Comparison of ENCODE assay signal across 11 cellular contexts in genomic region chr5:111680737-111681413, GRCh38.
A peak's percentile ranks its signal among the peaks of the same experiment; 100 is the strongest.
DNase-seq lines count a peak whose midpoint lies in the region; ATAC-seq and TF ChIP-seq lines count a peak whose summit lies in the region.
"Had no signal": no experiment of that assay in that cellular context is flagged by ENCODE, and none has a peak within 500 bp of the region (broad histone marks: within the 10 kb centered on the region; RNA-seq: fewer than 3 reads in every experiment).

No MANE protein-coding gene starts in this region.

- H3K4me1 ChIP-seq in lung (ENCODE audit: control insufficient read depth in 2 of 2, insufficient read depth in 2 of 2, low read length in 2 of 2) (peaks cover 4 to 8% of the 10 kb centered on the region in 2 donors), H9 (ENCODE audit: insufficient read depth, low read length) (peaks cover 2% of the 10 kb centered on the region; the same call in 1 of the 2 replicates), endodermal cell (ENCODE audit: control insufficient read depth, insufficient read depth, low read length) (no peaks in the 10 kb centered on the region)

- H3K18ac ChIP-seq in H9 (ENCODE audit: insufficient read length, low read depth, low read length): no peak overlapping the region

- H3K27me3 ChIP-seq in brain microvascular endothelial cell (replicated peaks): no peaks in the 10 kb centered on the region
- H3K27me3 ChIP-seq in lung (ENCODE audit: control insufficient read depth, insufficient read depth): no peaks in the 10 kb centered on the region
- H3K27me3 ChIP-seq in H9 (ENCODE audit: insufficient read depth, low read length): no peaks in the 10 kb centered on the region
- no peaks in the 10 kb centered on the region for H3K27me3 ChIP-seq in endodermal cell (ENCODE audit: control insufficient read depth, insufficient read depth, low read length, poor library complexity, severe bottlenecking)
- H3K27me3 ChIP-seq: Peyer's patch had no signal

- H4K20me1 ChIP-seq in H9 (ENCODE audit: control insufficient read depth, insufficient read depth, insufficient read length): no peaks in the 10 kb centered on the region

- H3K4me3 Mint-ChIP-seq in H9 (no peak overlapping the region), endodermal cell (no peak overlapping the region), T-cell (no peak overlapping the region), natural killer cell (no peak overlapping the region)
- H3K4me3 Mint-ChIP-seq: neural crest cell had no signal

- no peak overlapping the region for H3K56ac ChIP-seq in H9 (ENCODE audit: insufficient read length, low read depth, low read length)

- H3K4me3 ChIP-seq in brain microvascular endothelial cell (ENCODE audit: low read depth, low read length) (no peak overlapping the region), lung (no peak overlapping the region), endodermal cell (ENCODE audit: low read length) (no peak overlapping the region)
- H3K4me3 ChIP-seq: Peyer's patch had no signal

- no peak overlapping the region for H3K4ac ChIP-seq in H9 (ENCODE audit: low read depth, low read length)

- H3T11ph ChIP-seq in H9 (ENCODE audit: low read length): no peak overlapping the region

- no peak overlapping the region for H4K5ac ChIP-seq in H9 (ENCODE audit: insufficient read length, low read depth, low read length)

- H3K14ac ChIP-seq in H9 (ENCODE audit: insufficient read depth, low read length): no peak overlapping the region

- H2AK5ac ChIP-seq in H9 (ENCODE audit: insufficient read length, low read length): no peak overlapping the region

- H3K27me3 Mint-ChIP-seq in H9 (ENCODE audit: low read depth) (no peaks in the 10 kb centered on the region), endodermal cell (ENCODE audit: insufficient read depth) (no peaks in the 10 kb centered on the region), T-cell (peaks cover 0 to 5% of the 10 kb centered on the region in 2 donors), natural killer cell (ENCODE audit: low read depth in 2 of 2) (peaks cover 6 to 14% of the 10 kb centered on the region in 2 donors)

- no peak overlapping the region for H2BK15ac ChIP-seq in H9 (ENCODE audit: low read depth, low read length)

- no peak overlapping the region for H3K23ac ChIP-seq in H9 (ENCODE audit: insufficient read length, low read depth, low read length)

- H4K91ac ChIP-seq in H9 (ENCODE audit: insufficient read length, low read depth, low read length): no peak overlapping the region

- H3K9me3 Mint-ChIP-seq in H9 (no peaks in the 10 kb centered on the region; a peak in 1 of 5 replicates), endodermal cell (no peaks in the 10 kb centered on the region), T-cell (no peaks in the 10 kb centered on the region), natural killer cell (no peaks in the 10 kb centered on the region)
- H3K9me3 Mint-ChIP-seq: neural crest cell had no signal

- ATAC-seq in lung (ENCODE audit: insufficient read depth, low FRiP score) (peak; percentile 76), T-cell (replicated peaks in 1 of 4) (no peak), natural killer cell (no peak)

- intact Hi-C loops in natural killer cell (cut with micrococcal nuclease): no loop called here

- H3K27ac ChIP-seq in brain microvascular endothelial cell (peak overlapping the region; percentile 94), lung (ENCODE audit: low read depth in 1 of 2, low read length in 1 of 2) (peak overlapping the region; percentile 65 to 69), H9 (ENCODE audit: insufficient read length, low read depth, low read length) (no peak overlapping the region), endodermal cell (ENCODE audit: low read depth, low read length) (no peak overlapping the region)

- peak; percentile 79 for DNase-seq in A172 (ENCODE audit: low spot score)
- peak; percentile 96 for DNase-seq in M059J (ENCODE audit: low read depth)
- peak; percentile 94 for DNase-seq in brain microvascular endothelial cell
- peak; percentile 69 for DNase-seq in lung (ENCODE audit: low spot score)
- no peak for DNase-seq in H9
- DNase-seq in endodermal cell: no peak
- DNase-seq in T-cell: no peak
- no peak for DNase-seq in natural killer cell
- DNase-seq: DND-41 had no signal

- no peaks in the 10 kb centered on the region for H3K79me2 ChIP-seq in H9 (ENCODE audit: insufficient read depth, low read length)

- TF ChIP-seq CTCF in brain microvascular endothelial cell (IDR thresholded peaks at IDR 0.05; ENCODE audit: low read depth, low read length, missing control alignments): no peak
- no peak for TF ChIP-seq CTCF in lung (IDR thresholded peaks at IDR 0.05; ENCODE audit: control extremely low read depth, extremely low read depth)
- TF ChIP-seq CTCF in H9 (conservative IDR thresholded peaks at IDR 0.05): no peak
- no peak for TF ChIP-seq CTCF in endodermal cell (conservative IDR thresholded peaks at IDR 0.05)
- TF ChIP-seq CTCF in natural killer cell (IDR thresholded peaks at IDR 0.05): no peak

- H2BK120ac ChIP-seq in H9 (ENCODE audit: low read depth, low read length, poor library complexity, severe bottlenecking): no peak overlapping the region

- H3K9me3 ChIP-seq in lung (ENCODE audit: control insufficient read depth in 2 of 2, insufficient read depth in 1 of 2, low read length in 1 of 2): peaks cover 0 to 2% of the 10 kb centered on the region in 2 donors
- H3K9me3 ChIP-seq in H9 (ENCODE audit: control insufficient read depth, low read depth, low read length): no peaks in the 10 kb centered on the region
- H3K9me3 ChIP-seq in endodermal cell (ENCODE audit: control insufficient read depth, low read length): no peaks in the 10 kb centered on the region
- H3K9me3 ChIP-seq: Peyer's patch had no signal

- CTCF ChIA-PET in T-cell (lab: Charles Lee): no interaction called here

- POLR2A ChIA-PET in T-cell (lab: Charles Lee): no interaction called here

- no peaks in the 10 kb centered on the region for H3K79me1 ChIP-seq in H9 (ENCODE audit: insufficient read depth, low read depth, low read length, poor library complexity, severe bottlenecking)

- H3K23me2 ChIP-seq in H9 (ENCODE audit: insufficient read length, low read depth, low read length, poor library complexity, severe bottlenecking): no peaks in the 10 kb centered on the region

- in situ Hi-C loops in brain microvascular endothelial cell (cut with HindIII; ENCODE audit: low pct_ligation_motif_present, low sequenced_read_pairs): no loop called here

- H2BK20ac ChIP-seq in H9 (ENCODE audit: low read depth, low read length, poor library complexity, severe bottlenecking): no peak overlapping the region

- WGBS in lung, 2 donors: 27 to 58% methylated on average over 6 of the region's 6 CpGs
- WGBS in H9 (ENCODE audit: extremely low coverage, insufficient read length, low lambda C conversion rate): no CpG with 5 or more reads among the region's 6 CpGs
- 93 to 97% methylated on average over 5 to 6 of the region's 6 CpGs for WGBS in endodermal cell (ENCODE audit: insufficient coverage in 1 of 2, insufficient read length in 1 of 2), 2 experiments

- H3K36me3 ChIP-seq in brain microvascular endothelial cell (replicated peaks): no peaks in the 10 kb centered on the region
- no peaks in the 10 kb centered on the region for H3K36me3 ChIP-seq in lung (ENCODE audit: control insufficient read depth in 2 of 2, insufficient read depth in 2 of 2, low read length in 2 of 2)
- no peaks in the 10 kb centered on the region for H3K36me3 ChIP-seq in endodermal cell (ENCODE audit: control insufficient read depth, insufficient read depth, low read length)
- H3K36me3 ChIP-seq: Peyer's patch had no signal

- no peak overlapping the region for H2AFZ ChIP-seq in H9 (ENCODE audit: low read length)

- H4K8ac ChIP-seq in H9 (replicated peaks; ENCODE audit: insufficient read length, low read depth, low read length): no peak overlapping the region

- H3K27ac Mint-ChIP-seq in H9 (peak overlapping the region in 1 of 3 experiments; percentile 46; a peak in 3 of 7 replicates), endodermal cell (no peak overlapping the region), T-cell (no peak overlapping the region), natural killer cell (no peak overlapping the region)

- H3K36me3 Mint-ChIP-seq in H9 (ENCODE audit: insufficient read depth in 1 of 3, low read depth in 3 of 3) (no peaks in the 10 kb centered on the region), endodermal cell (ENCODE audit: low read depth) (no peaks in the 10 kb centered on the region), T-cell (no peaks in the 10 kb centered on the region), natural killer cell (no peaks in the 10 kb centered on the region)

- H2BK12ac ChIP-seq in H9 (ENCODE audit: insufficient read length, low read depth, low read length): no peak overlapping the region

- no peak overlapping the region for H3K9ac ChIP-seq in H9 (ENCODE audit: extremely low read depth, insufficient read length, low read length)
- H3K9ac ChIP-seq in endodermal cell (ENCODE audit: extremely low read depth, low read length, poor library complexity, severe bottlenecking): no peak overlapping the region

- no peak overlapping the region for H3K4me2 ChIP-seq in H9 (ENCODE audit: insufficient read depth, insufficient read length, low read length)

- H2BK5ac ChIP-seq in H9 (ENCODE audit: insufficient read length, low read length): no peak overlapping the region

- H3K4me1 Mint-ChIP-seq in H9 (peaks cover 11 to 12% of the 10 kb centered on the region in 2 experiments), endodermal cell (peaks cover 4% of the 10 kb centered on the region), T-cell (no peaks in the 10 kb centered on the region), natural killer cell (no peaks in the 10 kb centered on the region)

Comparison
In these comparisons a context has a peak if more than half of its experiments do, and no peak if none do; other contexts are left out.
1. DNase-seq: peak in A172 (single experiment), M059J (single experiment), brain microvascular endothelial cell (single experiment) and lung (single experiment); none in H9 (single experiment), endodermal cell (single experiment), T-cell (0 of 34) and natural killer cell (single experiment).
2. H3K27ac ChIP-seq: peak in brain microvascular endothelial cell (single experiment) and lung (2 of 2); none in H9 (single experiment) and endodermal cell (single experiment).